In the genomic region with DNA sequence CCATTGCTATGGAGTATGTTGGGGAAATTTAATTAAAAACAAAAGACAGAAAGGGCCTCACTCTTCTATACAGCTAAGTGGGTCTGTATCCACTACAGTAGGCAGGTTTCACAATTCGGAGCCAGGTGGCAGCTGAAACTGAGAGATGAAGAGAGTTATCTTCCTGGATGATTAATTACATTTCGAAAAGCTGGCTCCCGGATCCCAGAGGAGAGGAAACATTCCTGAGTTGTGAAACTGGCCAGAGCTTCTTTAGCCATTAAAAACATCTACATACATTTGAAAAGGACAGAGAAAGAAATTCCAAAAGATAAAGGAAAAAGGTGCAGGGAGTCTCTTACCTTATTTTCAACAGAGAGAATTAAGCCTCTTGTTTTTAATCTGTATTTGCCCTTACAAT, we compare ENCODE assay signal across 25 cellular contexts. TPM values are rescaled to one million over a fixed set of nuclear protein-coding genes. Genes with fewer than 3 reads are reported as not detected.
DNase-seq lines count a peak whose midpoint lies in the region; ATAC-seq, FAIRE-seq and TF ChIP-seq lines count a peak whose summit lies in the region.
"Had no signal": no experiment of that assay in that cellular context is flagged by ENCODE, and none has a peak within 500 bp of the region (broad histone marks: within the 10 kb centered on the region; RNA-seq: fewer than 3 reads in every experiment).

No MANE protein-coding gene starts in this region.

- peaks cover 36% of the 10 kb centered on the region for H3K4me1 ChIP-seq in GM23338 (ENCODE audit: insufficient read depth)

- peaks cover 3% of the 10 kb centered on the region; the same call in 1 of the 3 replicates for H3K36me3 Mint-ChIP-seq in GM23338 (ENCODE audit: low read depth)

- DNase-seq in GM23338 (ENCODE audit: low spot score) (peak; percentile 65), NCI-H226 (peak; percentile 39), epithelial cell of esophagus (ENCODE audit: low read depth) (peak; percentile 34), iris pigment epithelial cell (ENCODE audit: low read depth) (peak; percentile 4), H54 (ENCODE audit: insufficient read length, low spot score) (no peak), H7 (no peak)
- DNase-seq: C1 segment of cervical spinal cord; DND-41; GDM1; MG63; NCI-H1092 treated with DMSO at 0.1 percent for 48 hours; NCI-H2107; NCI-H526 treated with DMSO at 0.1 percent for 48 hours; NK-92 treated with Interleukin-12 subunit alpha and Interleukin-12 subunit beta, amount 100 ng/mL, for 24 hours; SIG-M5 had no signal

- H3K36me3 ChIP-seq in GM23338 (ENCODE audit: insufficient read depth): no peaks in the 10 kb centered on the region
- H3K36me3 ChIP-seq in H7 (replicated peaks; ENCODE audit: control insufficient read depth, insufficient read depth, low read length): no peaks in the 10 kb centered on the region
- H3K36me3 ChIP-seq: MG63 had no signal

- H3F3A ChIP-seq in GM23338 (replicated peaks; ENCODE audit: low read depth): no peaks in the 10 kb centered on the region; the same call in 1 of the 2 replicates

- ATAC-seq in GM23338 (no peak), HG03139 (IDR thresholded peaks at IDR 0.05; ENCODE audit: unreplicated experiment) (no peak), GM21717 (IDR thresholded peaks at IDR 0.05; ENCODE audit: unreplicated experiment) (no peak)
- ATAC-seq: HCT116, HepG2 had no signal

- no peaks in the 10 kb centered on the region for H4K20me1 ChIP-seq in GM23338 (replicated peaks; ENCODE audit: insufficient read depth)

- peaks cover 49% of the 10 kb centered on the region for H3K4me1 Mint-ChIP-seq in GM23338

- H2AFZ ChIP-seq in GM23338: no peak overlapping the region

- peak overlapping the region; percentile 56 for H3K4me3 Mint-ChIP-seq in GM23338

- H3K9me3 Mint-ChIP-seq in GM23338: no peaks in the 10 kb centered on the region; the same call in 2 of the 3 replicates

- H3K27me3 ChIP-seq in GM23338 (ENCODE audit: insufficient read depth) (no peaks in the 10 kb centered on the region), H7 (ENCODE audit: control insufficient read depth, insufficient read depth, low read length) (no peaks in the 10 kb centered on the region)

- TF ChIP-seq POLR2A in H54 (IDR thresholded peaks at IDR 0.05; ENCODE audit: low read depth, low read length): no peak

- TF ChIP-seq CTCF in GM23338 (conservative IDR thresholded peaks at IDR 0.05; ENCODE audit: low read depth in 2 of 2) (no peak), epithelial cell of esophagus (IDR thresholded peaks at IDR 0.05; ENCODE audit: insufficient read depth, low read depth, low read length, missing control alignments) (no peak)

- H3K27ac ChIP-seq in GM23338 (ENCODE audit: low read depth): peak overlapping the region; percentile 97
- H3K27ac ChIP-seq: KMS-11 had no signal

- peaks cover 5% of the 10 kb centered on the region for H3K27me3 Mint-ChIP-seq in GM23338 (ENCODE audit: insufficient read depth, low read depth, poor library complexity)

- peak overlapping the region; percentile 66 for H3K4me2 ChIP-seq in GM23338
- H3K4me2 ChIP-seq: KMS-11 had no signal

- FAIRE-seq in H54 (lab: Jason Lieb, UNC): no peak
- FAIRE-seq: GM12892, GM19239, HepG2 had no signal

- H3K27ac Mint-ChIP-seq in GM23338: peak overlapping the region; percentile 94

- H3K4me3 ChIP-seq in GM23338: peak overlapping the region; percentile 38
- H3K4me3 ChIP-seq in epithelial cell of esophagus (ENCODE audit: low read length): no peak overlapping the region
- H3K4me3 ChIP-seq in H7 (ENCODE audit: insufficient read depth, low read depth, low read length): no peak overlapping the region
- H3K4me3 ChIP-seq: MG63 had no signal

- no peaks in the 10 kb centered on the region for H3K79me2 ChIP-seq in GM23338 (replicated peaks; ENCODE audit: insufficient read depth)

- H3K9me2 ChIP-seq in GM23338 (ENCODE audit: insufficient read depth): no peaks in the 10 kb centered on the region

TF ChIP-seq in GM23338, 12 proteins besides CTCF, POLR2A, EP300 and RAD21:
- TF ChIP-seq ZNF462 (CRISPR knock-in tag; IDR thresholded peaks at IDR 0.05) (no peak), ZNF331 (CRISPR knock-in tag; IDR thresholded peaks at IDR 0.05; ENCODE audit: low read depth) (no peak), NANOG (IDR thresholded peaks at IDR 0.05; ENCODE audit: borderline replicate concordance) (peak; percentile 52; the same call in 1 of the 2 replicates), EZH2 (IDR thresholded peaks at IDR 0.05; ENCODE audit: low read depth, unreplicated experiment) (no peak)
TF ChIP-seq in GM23338: peak in this region for 1.

RNA-seq across cellular contexts. Expression of gene PDZD4, which starts 15.5 kb away (rescaled TPM):
- total RNA-seq in GM23338 (2014; rRNA removed; shearing (Covaris generic)): 194 and 230 TPM in 2 replicates
- polyA plus RNA-seq in GM23338 (2016; fragmentation: Nextera tagmentation; extraction: Ambion mirVana): 30.5 and 34.5 TPM in 2 replicates
- 73.0 and 76.3 TPM in 2 replicates for total RNA-seq in H7 (2014; rRNA removed; shearing (Covaris generic))
- total RNA-seq: HepG2, OCI-LY7 had no signal
- polyA plus RNA-seq: HepG2 had no signal

RNA-seq across cellular contexts. Expression of gene L1CAM, which starts 40.1 kb away (rescaled TPM):
- 27.6 and 29.2 TPM in 2 replicates for total RNA-seq in GM23338 (2014; rRNA removed; shearing (Covaris generic))
- 7.4 and 7.8 TPM in 2 replicates for polyA plus RNA-seq in GM23338 (2016; fragmentation: Nextera tagmentation; extraction: Ambion mirVana)
- total RNA-seq in H7 (2014; rRNA removed; shearing (Covaris generic)): 9.9 and 17.0 TPM in 2 replicates
- total RNA-seq: OCI-LY7 had no signal

RNA-seq across cellular contexts. Expression of gene SSR4, which starts 51.4 kb away (rescaled TPM):
- total RNA-seq in GM23338 (2014; rRNA removed; shearing (Covaris generic)): 107 and 168 TPM in 2 replicates
- 352 and 404 TPM in 2 replicates for polyA plus RNA-seq in GM23338 (2016; fragmentation: Nextera tagmentation; extraction: Ambion mirVana)
- 148 and 198 TPM in 2 replicates for total RNA-seq in H7 (2014; rRNA removed; shearing (Covaris generic))

RNA-seq across cellular contexts. Expression of gene IDH3G, which starts 51.7 kb away (rescaled TPM):
- total RNA-seq in GM23338 (2014; rRNA removed; shearing (Covaris generic)): 43.0 and 49.0 TPM in 2 replicates
- 41.4 and 45.5 TPM in 2 replicates for polyA plus RNA-seq in GM23338 (2016; fragmentation: Nextera tagmentation; extraction: Ambion mirVana)
- total RNA-seq in H7 (2014; rRNA removed; shearing (Covaris generic)): 63.3 and 76.2 TPM in 2 replicates

RNA-seq across cellular contexts. Expression of gene AVPR2, which starts 58.6 kb away (rescaled TPM):
- total RNA-seq in GM23338 (2014; rRNA removed; shearing (Covaris generic)): not detected in 2 replicates
- not detected in 2 replicates for polyA plus RNA-seq in GM23338 (2016; fragmentation: Nextera tagmentation; extraction: Ambion mirVana)
- total RNA-seq in H7 (2014; rRNA removed; shearing (Covaris generic)): not detected in 2 replicates
- total RNA-seq: A673, HepG2, RPMI7951 had no signal
- polyA plus RNA-seq: HepG2 had no signal

Comparison
In these comparisons a context has a peak if more than half of its experiments do, and no peak if none do; other contexts are left out.
1. DNase-seq: peak in GM23338 (single experiment), NCI-H226 (single experiment), epithelial cell of esophagus (single experiment) and iris pigment epithelial cell (single experiment); none in H54 (single experiment) and H7 (single experiment).